Comparison of ENCODE assay signal across 10 cellular contexts in the genomic region with DNA sequence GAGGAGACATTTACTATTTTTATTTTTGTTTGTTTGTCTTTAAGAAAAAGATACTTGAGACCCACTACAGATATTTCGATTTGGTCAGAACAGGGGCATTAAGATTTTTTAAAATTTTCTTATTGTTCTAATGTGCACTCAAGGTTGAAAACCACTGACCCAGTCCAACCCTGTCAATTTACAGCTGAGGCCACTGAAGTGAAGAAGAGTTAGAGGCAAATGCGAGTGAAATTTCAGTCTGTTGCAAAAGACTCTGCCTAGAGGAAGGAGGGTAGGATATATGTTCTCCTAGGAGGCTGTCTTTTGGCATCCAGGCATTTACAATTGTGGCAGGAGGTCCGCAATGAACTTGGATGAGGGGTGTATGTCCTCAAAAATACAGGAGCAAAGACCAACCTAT.
"Had no signal": no experiment of that assay in that cellular context is flagged by ENCODE, and none has a peak within 500 bp of the region (broad histone marks: within the 10 kb centered on the region; RNA-seq: fewer than 3 reads in every experiment).

No MANE protein-coding gene starts in this region.

- H3K4me1 ChIP-seq: HAP-1 had no signal

- H3K4me3 ChIP-seq: GM23248, GM23338, HAP-1 had no signal

- H3K9ac ChIP-seq: GM23248 had no signal

- FAIRE-seq: H1, H54 had no signal

- H3K36me3 ChIP-seq: HAP-1 had no signal

- H3K27ac ChIP-seq: GM23248 had no signal

- DNase-seq: GM23248, GOT3, H7, H9, HCEC 1CT, HFFc6 had no signal

- H2AFZ ChIP-seq: GM23248 had no signal

- H3K4me2 ChIP-seq: GM23338 had no signal

- H3K9me3 ChIP-seq: HAP-1 had no signal
